8 cellular contexts compared by ENCODE assay signal in the genomic region with DNA sequence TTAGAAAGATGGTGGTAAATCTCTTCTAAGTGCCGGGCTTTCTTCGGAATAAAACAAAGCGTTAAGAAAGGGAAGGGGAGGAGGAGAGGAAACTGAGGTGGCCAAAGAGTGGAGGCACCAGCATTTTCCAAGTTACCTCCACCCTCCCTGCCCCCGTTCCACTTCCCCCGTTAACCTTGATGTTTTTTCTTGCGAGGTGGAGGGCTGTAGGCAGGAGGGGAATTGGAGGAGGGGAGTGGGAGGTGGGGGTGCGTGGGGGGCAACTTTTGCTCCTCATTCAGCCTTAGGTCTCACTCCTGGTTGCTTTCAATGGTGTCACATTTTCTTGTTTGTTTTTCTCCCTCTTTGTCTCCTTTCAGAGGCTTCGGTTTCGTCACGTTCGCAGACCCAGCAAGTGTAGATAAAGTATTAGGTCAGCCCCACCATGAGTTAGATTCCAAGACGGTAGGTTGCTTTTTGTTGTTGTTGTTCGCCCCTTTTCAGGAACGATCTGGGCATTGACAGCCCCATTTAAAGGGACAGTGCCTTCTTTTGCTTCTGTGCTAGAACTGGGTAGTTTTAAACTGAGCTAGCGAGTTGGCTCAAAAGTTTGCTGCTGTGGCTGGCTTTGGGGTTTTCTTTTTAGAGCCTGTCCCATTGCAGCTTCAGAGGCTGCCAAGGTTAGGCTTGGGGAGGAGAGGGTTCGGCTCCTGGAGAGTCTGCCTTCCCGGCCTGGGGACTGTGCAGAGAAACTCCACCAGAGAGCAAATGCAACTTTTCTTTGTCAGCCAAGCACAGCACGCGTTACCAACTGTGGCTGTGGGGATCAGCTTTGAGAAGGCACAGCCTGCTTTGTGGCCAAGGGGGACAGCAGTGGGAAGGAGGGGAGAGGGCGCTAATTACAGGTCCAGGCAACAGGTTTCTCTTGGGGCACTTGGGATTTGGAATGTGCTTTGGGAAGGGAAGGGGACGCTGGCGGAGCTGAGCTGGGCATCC. TPM values are rescaled to one million over a fixed set of nuclear protein-coding genes. Genes with fewer than 3 reads are reported as not detected.
DNase-seq lines count a peak whose midpoint lies in the region; ATAC-seq and TF ChIP-seq lines count a peak whose summit lies in the region.

No MANE protein-coding gene starts in this region.

- H3K27ac Mint-ChIP-seq in neural crest cell (ENCODE audit: unreplicated experiment) = peak overlapping the region; percentile 83

- intact Hi-C loops in Panc1 (cut with micrococcal nuclease; ENCODE audit: unreplicated experiment) = no loop called here

- no peaks in the 10 kb centered on the region for H3K27me3 Mint-ChIP-seq in neural crest cell (ENCODE audit: low read depth)

- peak overlapping the region; percentile 94 for H3K4me3 Mint-ChIP-seq in neural crest cell

- peak; percentile 41 for DNase-seq in NCI-H2029 treated with DMSO at 0.1 percent for 48 hours (lab: John Stamatoyannopoulos, UW)
- no peak for DNase-seq in NCI-H2029 (lab: John Stamatoyannopoulos, UW)
- DNase-seq in Panc1 (ENCODE audit: low read depth, low spot score) = no peak
- DNase-seq in neural crest cell (ENCODE audit: low read depth, low spot score) = no peak
- DNase-seq in DMS114 treated with DMSO at 0.1 percent for 48 hours (lab: John Stamatoyannopoulos, UW; ENCODE audit: unreplicated experiment) = no peak
- no peak for DNase-seq in glomerular visceral epithelial cell (ENCODE audit: extremely low spot score)

- H3K9me3 Mint-ChIP-seq in neural crest cell = no peaks in the 10 kb centered on the region

- H3K4me3 ChIP-seq in Panc1 (ENCODE audit: low read depth in 2 of 2, low read length in 2 of 2) (peak overlapping the region; percentile 57 to 68), endocrine pancreas (ENCODE audit: control insufficient read depth, insufficient read depth, low read length) (peak overlapping the region; percentile 92)

- H3K27me3 ChIP-seq in Panc1 (ENCODE audit: control insufficient read depth, insufficient read depth, low read length) (peaks cover 4% of the 10 kb centered on the region; the same call in 1 of the 2 replicates), endocrine pancreas (ENCODE audit: control insufficient read depth, insufficient read depth, low read length) (no peaks in the 10 kb centered on the region)

- POLR2A ChIA-PET in Panc1 (lab: Charles Lee) = no interaction called here

- TF ChIP-seq CTCF in Panc1 (IDR thresholded peaks at IDR 0.05) (no peak), neural crest cell (conservative IDR thresholded peaks at IDR 0.05) (no peak)

- peaks cover 81% of the 10 kb centered on the region for H3K4me1 Mint-ChIP-seq in neural crest cell

- CTCF ChIA-PET in Panc1 (lab: Charles Lee) = no interaction called here

- peak overlapping the region; percentile 40 for H3K27ac ChIP-seq in Panc1 (ENCODE audit: low read length)

- peaks cover 15% of the 10 kb centered on the region for H3K36me3 Mint-ChIP-seq in neural crest cell (ENCODE audit: low read depth)

- ATAC-seq in Panc1 = no peak
- ATAC-seq in HG03159 (IDR thresholded peaks at IDR 0.05; ENCODE audit: unreplicated experiment) = no peak

- H3K9me3 ChIP-seq in Panc1 (ENCODE audit: control insufficient read depth, insufficient read depth, low read depth, low read length) (no peaks in the 10 kb centered on the region), endocrine pancreas (ENCODE audit: control insufficient read depth, low read length) (no peaks in the 10 kb centered on the region)

- peaks cover 11% of the 10 kb centered on the region; the same call in 1 of the 2 replicates for H3K4me1 ChIP-seq in Panc1 (ENCODE audit: control insufficient read depth, insufficient read depth, low read length)
- H3K4me1 ChIP-seq in endocrine pancreas (ENCODE audit: control insufficient read depth, insufficient read depth, low read length) = no peaks in the 10 kb centered on the region

- H3K36me3 ChIP-seq in Panc1 (ENCODE audit: control insufficient read depth, insufficient read depth, low read length) (peaks cover 5% of the 10 kb centered on the region; the same call in 1 of the 2 replicates), endocrine pancreas (ENCODE audit: control insufficient read depth, insufficient read depth, low read length) (no peaks in the 10 kb centered on the region)

- no TSS peak for BruUV-seq in Panc1 (replicated peaks; lab: Mats Ljungman, UMichigan)

- in situ Hi-C loops in Panc1 (cut with HindIII; ENCODE audit: low pct_unique_long_range_greater_than_20kb, low sequenced_read_pairs) = no loop called here

- peak overlapping the region; percentile 71 for H3K9ac ChIP-seq in endocrine pancreas (ENCODE audit: control insufficient read depth, insufficient read depth, low read length)

RNA-seq across cellular contexts. Expression of a gene that starts 1.9 kb away (rescaled TPM):
- 38.5 TPM for total RNA-seq in Panc1 (2021; ENCODE audit: unreplicated experiment)
- polyA plus RNA-seq in Panc1 (2012; ENCODE audit: insufficient read length) = 25.3 TPM
- total RNA-seq in neural crest cell = 140 and 150 TPM in 2 replicates
